Comparison of ENCODE assay signal across 8 cellular contexts in genomic region chr11:117180020-117180419, GRCh38. TPM values are rescaled to one million over a fixed set of nuclear protein-coding genes. Genes with fewer than 3 reads are reported as not detected.
DNase-seq lines count a peak whose midpoint lies in the region; ATAC-seq and TF ChIP-seq lines count a peak whose summit lies in the region.

No MANE protein-coding gene starts in this region.

- in situ Hi-C loops in transverse colon (cut with MboI; ENCODE audit: low pct_ligation_motif_present in 1 of 4, low pct_unique_long_range_greater_than_20kb in 1 of 4, low sequenced_read_pairs in 3 of 4), result loop anchor here in 1 of 4 donors (5.0 kb wide), 1 partner anchor 47 kb away; no protein-coding TSS in a partner anchor
- in situ Hi-C loops in ACHN (cut with HindIII; ENCODE audit: low pct_ligation_motif_present, low pct_unique_long_range_greater_than_20kb, low sequenced_read_pairs), result no loop called here

- ATAC-seq in left cardiac atrium (peak in 1 of 2 donors; percentile 1), Right ventricle myocardium superior (ENCODE audit: poor library complexity) (no peak), HG02840 (IDR thresholded peaks at IDR 0.05; ENCODE audit: low FRiP score, unreplicated experiment) (no peak)
- no peak for ATAC-seq in activated naive CD8-positive, alpha-beta T cell treated with anti-CD3 and anti-CD28 coated beads, Interleukin-2, amount 50 U/mL, for 24 hours

- H3K36me3 ChIP-seq in liver (ENCODE audit: control insufficient read depth in 4 of 4, insufficient read depth in 3 of 4, low read depth in 1 of 4, low read length in 3 of 4) (peaks cover 3 to 20% (median 11%) of the 10 kb centered on the region in 4 donors), transverse colon (peaks cover 0 to 5% (median 0%) of the 10 kb centered on the region in 4 donors)

- H3K4me1 Mint-ChIP-seq in activated naive CD8-positive, alpha-beta T cell treated with anti-CD3 and anti-CD28 coated beads, Interleukin-2, amount 50 U/mL, for 24 hours, result peaks cover 29% of the 10 kb centered on the region

- no peaks in the 10 kb centered on the region for H3K27me3 ChIP-seq in liver (ENCODE audit: control insufficient read depth in 4 of 4, insufficient read depth in 4 of 4, low read length in 3 of 4)
- H3K27me3 ChIP-seq in transverse colon, result no peaks in the 10 kb centered on the region

- H3K9ac ChIP-seq in liver (ENCODE audit: low read depth in 1 of 2, low read length in 2 of 2), result peak overlapping the region in 1 of 2 donors; percentile 76

- TF ChIP-seq POLR2A in transverse colon (IDR thresholded peaks at IDR 0.05), result no peak

- peak overlapping the region; percentile 85 for H3K4me3 Mint-ChIP-seq in activated naive CD8-positive, alpha-beta T cell treated with anti-CD3 and anti-CD28 coated beads, Interleukin-2, amount 50 U/mL, for 24 hours

- H3K27ac Mint-ChIP-seq in activated naive CD8-positive, alpha-beta T cell treated with anti-CD3 and anti-CD28 coated beads, Interleukin-2, amount 50 U/mL, for 24 hours, result peak overlapping the region; percentile 14

- no peak for TF ChIP-seq RAD21 in liver (IDR thresholded peaks at IDR 0.05)

- H3K4me1 ChIP-seq in liver (ENCODE audit: control insufficient read depth in 4 of 4, insufficient read depth in 4 of 4, low read length in 3 of 4) (peaks cover 4 to 23% (median 18%) of the 10 kb centered on the region in 4 donors), transverse colon (peaks cover 12 to 37% (median 29%) of the 10 kb centered on the region in 4 donors)

- H3K27ac ChIP-seq in liver (ENCODE audit: low read depth in 1 of 2, low read length in 2 of 2) (peak overlapping the region; percentile 74 to 85), transverse colon (peak overlapping the region; percentile 95 to 98 (median 98))

- no peaks in the 10 kb centered on the region for H3K27me3 Mint-ChIP-seq in activated naive CD8-positive, alpha-beta T cell treated with anti-CD3 and anti-CD28 coated beads, Interleukin-2, amount 50 U/mL, for 24 hours

- peak overlapping the region in 2 of 3 donors; percentile 64 to 95 for H3K4me3 ChIP-seq in liver (ENCODE audit: low read depth in 1 of 3, low read length in 3 of 3)
- peak overlapping the region; percentile 83 to 95 (median 88) for H3K4me3 ChIP-seq in transverse colon

- TF ChIP-seq CTCF in liver (IDR thresholded peaks at IDR 0.05; ENCODE audit: low read depth, low read length, missing input control) (no peak), transverse colon (IDR thresholded peaks at IDR 0.05) (no peak)

- peak; percentile 16 for DNase-seq in left cardiac atrium
- no peak for DNase-seq in Right ventricle myocardium superior
- DNase-seq in activated naive CD8-positive, alpha-beta T cell treated with anti-CD3 and anti-CD28 coated beads, Interleukin-2, amount 50 U/mL, for 24 hours, result no peak
- no peak for DNase-seq in transverse colon
- DNase-seq in SKM-1 (lab: John Stamatoyannopoulos, UW; ENCODE audit: unreplicated experiment), result no peak
- DNase-seq in ACHN, result no peak

- WGBS in liver, result 41% methylated on average over 4 of the region's 4 CpGs
- 24 to 26% methylated on average over 3 to 4 of the region's 4 CpGs for WGBS in transverse colon (ENCODE audit: low coverage in 1 of 2), 2 donors

- intact Hi-C loops in left cardiac atrium (cut with DNase I), result no loop called here
- intact Hi-C loops in Right ventricle myocardium superior (cut with DNase I), result loop anchor here (5.0 kb wide), 1 partner anchor 42 kb away; no protein-coding TSS in a partner anchor
- intact Hi-C loops in transverse colon (cut with DNase I; ENCODE audit: low total_unique reads), result loop anchor here (5.0 kb wide), 1 partner anchor 47 kb away; no protein-coding TSS in a partner anchor

- TF ChIP-seq EP300 in transverse colon (IDR thresholded peaks at IDR 0.05; ENCODE audit: low read depth), result no peak

- H3K9me3 ChIP-seq in liver (ENCODE audit: control insufficient read depth in 4 of 4, low read length in 3 of 4), result no peaks in the 10 kb centered on the region
- H3K9me3 ChIP-seq in transverse colon, result no peaks in the 10 kb centered on the region

- H3K36me3 Mint-ChIP-seq in activated naive CD8-positive, alpha-beta T cell treated with anti-CD3 and anti-CD28 coated beads, Interleukin-2, amount 50 U/mL, for 24 hours (ENCODE audit: low read depth), result peaks cover 2% of the 10 kb centered on the region

- H3K9me3 Mint-ChIP-seq in activated naive CD8-positive, alpha-beta T cell treated with anti-CD3 and anti-CD28 coated beads, Interleukin-2, amount 50 U/mL, for 24 hours, result no peaks in the 10 kb centered on the region

TF ChIP-seq in liver, 16 proteins besides CTCF, POLR2A, EP300 and RAD21:
- TF ChIP-seq, protein P1, sequence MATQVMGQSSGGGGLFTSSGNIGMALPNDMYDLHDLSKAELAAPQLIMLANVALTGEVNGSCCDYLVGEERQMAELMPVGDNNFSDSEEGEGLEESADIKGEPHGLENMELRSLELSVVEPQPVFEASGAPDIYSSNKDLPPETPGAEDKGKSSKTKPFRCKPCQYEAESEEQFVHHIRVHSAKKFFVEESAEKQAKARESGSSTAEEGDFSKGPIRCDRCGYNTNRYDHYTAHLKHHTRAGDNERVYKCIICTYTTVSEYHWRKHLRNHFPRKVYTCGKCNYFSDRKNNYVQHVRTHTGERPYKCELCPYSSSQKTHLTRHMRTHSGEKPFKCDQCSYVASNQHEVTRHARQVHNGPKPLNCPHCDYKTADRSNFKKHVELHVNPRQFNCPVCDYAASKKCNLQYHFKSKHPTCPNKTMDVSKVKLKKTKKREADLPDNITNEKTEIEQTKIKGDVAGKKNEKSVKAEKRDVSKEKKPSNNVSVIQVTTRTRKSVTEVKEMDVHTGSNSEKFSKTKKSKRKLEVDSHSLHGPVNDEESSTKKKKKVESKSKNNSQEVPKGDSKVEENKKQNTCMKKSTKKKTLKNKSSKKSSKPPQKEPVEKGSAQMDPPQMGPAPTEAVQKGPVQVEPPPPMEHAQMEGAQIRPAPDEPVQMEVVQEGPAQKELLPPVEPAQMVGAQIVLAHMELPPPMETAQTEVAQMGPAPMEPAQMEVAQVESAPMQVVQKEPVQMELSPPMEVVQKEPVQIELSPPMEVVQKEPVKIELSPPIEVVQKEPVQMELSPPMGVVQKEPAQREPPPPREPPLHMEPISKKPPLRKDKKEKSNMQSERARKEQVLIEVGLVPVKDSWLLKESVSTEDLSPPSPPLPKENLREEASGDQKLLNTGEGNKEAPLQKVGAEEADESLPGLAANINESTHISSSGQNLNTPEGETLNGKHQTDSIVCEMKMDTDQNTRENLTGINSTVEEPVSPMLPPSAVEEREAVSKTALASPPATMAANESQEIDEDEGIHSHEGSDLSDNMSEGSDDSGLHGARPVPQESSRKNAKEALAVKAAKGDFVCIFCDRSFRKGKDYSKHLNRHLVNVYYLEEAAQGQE (IDR thresholded peaks at IDR 0.05), result no peak
- TF ChIP-seq YY1 (IDR thresholded peaks at IDR 0.05) (no peak), SP1 (IDR thresholded peaks at IDR 0.05) (no peak), GABPA (IDR thresholded peaks at IDR 0.05 in 1 of 2, conservative IDR thresholded peaks at IDR 0.05 in 1 of 2) (no peak), HNF4G (IDR thresholded peaks at IDR 0.05) (no peak), RXRA (IDR thresholded peaks at IDR 0.05) (no peak)
- TF ChIP-seq, protein P2, sequence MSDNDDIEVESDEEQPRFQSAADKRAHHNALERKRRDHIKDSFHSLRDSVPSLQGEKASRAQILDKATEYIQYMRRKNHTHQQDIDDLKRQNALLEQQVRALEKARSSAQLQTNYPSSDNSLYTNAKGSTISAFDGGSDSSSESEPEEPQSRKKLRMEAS (IDR thresholded peaks at IDR 0.05), result no peak

RNA-seq across cellular contexts. Expression of gene SIDT2, which starts 1.5 kb away (rescaled TPM):
- total RNA-seq in left cardiac atrium (10 to 100 TPM; 40.8 to 48.5 TPM), Right ventricle myocardium superior (19.5 TPM), liver (10 to 100 TPM; 21.7 to 42.9 TPM), transverse colon (10 to 100 TPM; 68.1 to 95.0 (median 78.2) TPM)
- polyA plus RNA-seq in liver, result 10 to 100 TPM; 11.2 to 23.1 TPM

RNA-seq across cellular contexts. Expression of gene TAGLN, which starts 19.1 kb away (rescaled TPM):
- total RNA-seq in left cardiac atrium (1,000 to 10,000 TPM in 1 of 2 donors, 100 to 1,000 TPM in 1; 829 to 1,367 TPM), Right ventricle myocardium superior (91.4 TPM), liver (100 to 1,000 TPM in 1 of 2 donors, 1 to 10 TPM in 1; 7.4 to 168 TPM), transverse colon (1,000 to 10,000 TPM in 3 of 4 donors, 100 to 1,000 TPM in 1; 899 to 4,235 (median 1,393) TPM)
- 100 to 1,000 TPM in 1 of 2 donors, 10 to 100 TPM in 1; 24.6 to 309 TPM for polyA plus RNA-seq in liver

RNA-seq across cellular contexts. Expression of gene PAFAH1B2, which starts 35.9 kb away (rescaled TPM):
- 10 to 100 TPM; 46.2 to 62.5 TPM for total RNA-seq in left cardiac atrium
- total RNA-seq in Right ventricle myocardium superior, result 42.6 TPM
- 10 to 100 TPM; 33.4 to 39.8 TPM for total RNA-seq in liver
- 10 to 100 TPM; 12.7 to 16.4 TPM for polyA plus RNA-seq in liver
- 10 to 100 TPM; 18.1 to 90.8 (median 78.3) TPM for total RNA-seq in transverse colon

RNA-seq across cellular contexts. Expression of gene PCSK7, which starts 51.9 kb away (rescaled TPM):
- total RNA-seq in left cardiac atrium (10 to 100 TPM; 29.2 to 42.5 TPM), Right ventricle myocardium superior (22.3 TPM), liver (10 to 100 TPM; 19.7 to 32.3 TPM), transverse colon (100 to 1,000 TPM; 182 to 432 (median 204) TPM)
- 10 to 100 TPM in 1 of 2 donors, 1 to 10 TPM in 1; 7.3 to 12.7 TPM for polyA plus RNA-seq in liver

RNA-seq across cellular contexts. Expression of gene RNF214, which starts 52.5 kb away (rescaled TPM):
- 10 to 100 TPM; 20.3 to 21.0 TPM for total RNA-seq in left cardiac atrium
- 19.8 TPM for total RNA-seq in Right ventricle myocardium superior
- 1 to 10 TPM; 6.0 to 6.1 TPM for total RNA-seq in liver
- polyA plus RNA-seq in liver, result 1 to 10 TPM; 4.6 to 6.2 TPM
- 100 to 1,000 TPM in 1 of 4 donors, 10 to 100 TPM in 3; 11.1 to 139 (median 14.5) TPM for total RNA-seq in transverse colon

Comparison
In these comparisons a context has a peak if more than half of its experiments do, and no peak if none do; other contexts are left out.
1. intact Hi-C loops: an anchor here in Right ventricle myocardium superior (5.0 kb wide) and transverse colon (5.0 kb wide); none called in left cardiac atrium.